Comparison of ENCODE assay signal across 22 cellular contexts in genomic region chr15:81749667-81750360, GRCh38.
DNase-seq lines count a peak whose midpoint lies in the region; ATAC-seq lines count a peak whose summit lies in the region.
"Had no signal": no experiment of that assay in that cellular context is flagged by ENCODE, and none has a peak within 500 bp of the region (broad histone marks: within the 10 kb centered on the region; RNA-seq: fewer than 3 reads in every experiment).

No MANE protein-coding gene starts in this region.

- H3K9me3 ChIP-seq in neuronal stem cell (replicated peaks in 1 of 2; ENCODE audit: control insufficient read depth in 2 of 2, insufficient read depth in 1 of 2, low read depth in 1 of 2, low read length in 2 of 2): no peaks in the 10 kb centered on the region
- H3K9me3 ChIP-seq: breast epithelium, suprapubic skin, vagina had no signal

- no peaks in the 10 kb centered on the region for H3K36me3 ChIP-seq in neuronal stem cell (replicated peaks in 1 of 2; ENCODE audit: control insufficient read depth in 2 of 2, insufficient read depth in 2 of 2, low read length in 2 of 2)
- H3K36me3 ChIP-seq: breast epithelium, suprapubic skin, vagina had no signal

- H4K8ac ChIP-seq in neuronal stem cell (ENCODE audit: low read depth, low read length): peak overlapping the region; percentile 4

- no peak overlapping the region for H3K23ac ChIP-seq in neuronal stem cell (ENCODE audit: low read depth, low read length, poor library complexity)

- no peak overlapping the region for H2BK5ac ChIP-seq in neuronal stem cell (ENCODE audit: low read length)

- H3K4me1 ChIP-seq in neuronal stem cell (ENCODE audit: control insufficient read depth in 2 of 2, insufficient read depth in 1 of 2, low read depth in 1 of 2, low read length in 2 of 2): peaks cover 0 to 10% of the 10 kb centered on the region in 2 donors

- no peak overlapping the region for H3K4ac ChIP-seq in neuronal stem cell (ENCODE audit: low read length)

- H4K91ac ChIP-seq in neuronal stem cell (ENCODE audit: low read depth, low read length, poor library complexity): no peak overlapping the region

- ATAC-seq in GM19324 (IDR thresholded peaks at IDR 0.05; ENCODE audit: low FRiP score, unreplicated experiment) (no peak), GM18861 (IDR thresholded peaks at IDR 0.05; ENCODE audit: unreplicated experiment) (no peak)
- ATAC-seq: activated CD4-positive, alpha-beta T cell treated with anti-CD3 and anti-CD28 coated beads for 36 hours; activated T-helper 17 cell treated with anti-CD3 and anti-CD28 coated beads, Interleukin-2, amount 50 U/mL, for 72 hours had no signal

- no peaks in the 10 kb centered on the region for H3K27me3 ChIP-seq in neuronal stem cell (ENCODE audit: control insufficient read depth in 3 of 3, insufficient read depth in 3 of 3, low read depth in 1 of 3, low read length in 3 of 3)
- H3K27me3 ChIP-seq: breast epithelium, suprapubic skin, vagina had no signal

- H2AFZ ChIP-seq in neuronal stem cell (ENCODE audit: low read length): no peak overlapping the region

- H3K4me3 ChIP-seq in neuronal stem cell (ENCODE audit: low read length in 2 of 2): peak overlapping the region in 1 of 2 donors; percentile 20
- H3K4me3 ChIP-seq: breast epithelium, suprapubic skin, vagina had no signal

- peak overlapping the region; percentile 33 for H2AK5ac ChIP-seq in neuronal stem cell (ENCODE audit: low read depth, low read length)

- WGBS in neuronal stem cell (ENCODE audit: extremely low coverage in 2 of 2, insufficient read length in 2 of 2, insufficient replicate concordance in 1 of 2), 2 donors: no CpG with 5 or more reads among the region's 24 CpGs

- no peak overlapping the region for H2BK15ac ChIP-seq in neuronal stem cell (ENCODE audit: low read length)

- H2BK120ac ChIP-seq in neuronal stem cell (ENCODE audit: low read depth, low read length): no peak overlapping the region

- no peak overlapping the region for H3K9ac ChIP-seq in neuronal stem cell (ENCODE audit: low read depth, low read length, poor library complexity)

- no peaks in the 10 kb centered on the region for H3K79me1 ChIP-seq in neuronal stem cell (ENCODE audit: low read depth, low read length)

- H3K18ac ChIP-seq in neuronal stem cell (ENCODE audit: low read length): peak overlapping the region; percentile 63

- H2BK12ac ChIP-seq in neuronal stem cell (ENCODE audit: low read length): no peak overlapping the region

- no peak overlapping the region for H3K14ac ChIP-seq in neuronal stem cell (ENCODE audit: low read length)

- DNase-seq in NCI-H82 (lab: John Stamatoyannopoulos, UW): peak; percentile 68
- DNase-seq in NCI-H82 treated with DMSO at 0.1 percent for 48 hours (lab: John Stamatoyannopoulos, UW; ENCODE audit: unreplicated experiment): no peak
- DNase-seq in NCI-H1105 (lab: John Stamatoyannopoulos, UW): peak; percentile 26
- DNase-seq in astrocyte of the hippocampus (ENCODE audit: low read depth, low spot score): peak; percentile 3
- no peak for DNase-seq in neuronal stem cell (ENCODE audit: low spot score)
- DNase-seq in putamen (ENCODE audit: low spot score): no peak
- DNase-seq: activated CD4-positive, alpha-beta T cell treated with anti-CD3 and anti-CD28 coated beads for 36 hours; dermis blood vessel endothelial cell; foreskin fibroblast; H9; midbrain; NCI-H2029; retina; RPMI8226 had no signal

- H3K4me2 ChIP-seq in neuronal stem cell (ENCODE audit: insufficient read depth, low read length, poor library complexity, severe bottlenecking): no peak overlapping the region

- no peak overlapping the region for H3K27ac ChIP-seq in neuronal stem cell (replicated peaks; ENCODE audit: low read length)
- H3K27ac ChIP-seq: breast epithelium, C4-2B, epithelial cell of prostate, suprapubic skin, vagina had no signal

Comparison
In these comparisons a context has a peak if more than half of its experiments do, and no peak if none do; other contexts are left out.
1. DNase-seq: peak in NCI-H82 (single experiment), NCI-H1105 (single experiment) and astrocyte of the hippocampus (single experiment); none in NCI-H82 treated with DMSO at 0.1 percent for 48 hours (single experiment), neuronal stem cell (single experiment) and putamen (single experiment).